Comparison of ENCODE assay signal across 26 cellular contexts in the genomic region with DNA sequence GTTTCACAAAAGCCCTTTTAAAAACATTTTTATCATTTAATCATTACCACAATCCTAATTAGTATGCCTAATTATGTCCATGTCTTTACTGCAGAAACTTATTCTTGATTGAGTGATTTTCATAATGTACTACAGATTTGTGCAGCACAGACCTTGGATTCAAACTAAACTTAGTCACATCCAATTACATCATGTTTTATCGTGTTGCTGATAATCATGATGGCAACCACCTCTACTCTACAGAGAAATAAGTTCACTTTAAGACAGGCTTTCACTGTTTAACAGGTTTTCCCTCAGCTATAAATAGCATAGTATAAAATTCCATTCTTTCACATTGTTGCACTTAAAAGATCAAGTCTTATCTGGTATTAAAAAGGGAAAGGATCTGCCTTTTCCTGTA.
DNase-seq lines count a peak whose midpoint lies in the region; ATAC-seq and TF ChIP-seq lines count a peak whose summit lies in the region.
"Had no signal": no experiment of that assay in that cellular context is flagged by ENCODE, and none has a peak within 500 bp of the region (broad histone marks: within the 10 kb centered on the region; RNA-seq: fewer than 3 reads in every experiment).

No MANE protein-coding gene starts in this region.

- H4K20me1 ChIP-seq in IMR-90 (ENCODE audit: insufficient read depth, low read length), result no peaks in the 10 kb centered on the region

- H3K79me1 ChIP-seq in IMR-90 (ENCODE audit: low read depth in 1 of 2, low read length in 2 of 2), result no peaks in the 10 kb centered on the region

- no peak overlapping the region for H3K14ac ChIP-seq in IMR-90 (replicated peaks; ENCODE audit: low read depth, low read length)

- no peak overlapping the region for H2AFZ ChIP-seq in IMR-90 (replicated peaks; ENCODE audit: low read length, poor library complexity)

- no peak for TF ChIP-seq RAD21 in IMR-90 (IDR thresholded peaks at IDR 0.05; ENCODE audit: low read length)

- no peak overlapping the region for H3K56ac ChIP-seq in IMR-90 (ENCODE audit: extremely low read depth, insufficient read depth, low read length)

- H2BK15ac ChIP-seq in IMR-90 (ENCODE audit: low read depth, low read length), result no peak overlapping the region

- no peak overlapping the region for H4K8ac ChIP-seq in IMR-90 (ENCODE audit: low read depth in 2 of 2, low read length in 2 of 2)

- no peak overlapping the region for H3K4me2 ChIP-seq in IMR-90 (ENCODE audit: low read depth, low read length)

- no CpG with 5 or more reads among the region's 1 CpG for WGBS in IMR-90 (ENCODE audit: extremely low coverage in 2 of 2, insufficient read length in 1 of 2), 2 experiments

- H2AK9ac ChIP-seq in IMR-90 (replicated peaks; ENCODE audit: low read depth, low read length, poor library complexity), result no peak overlapping the region

- intact Hi-C loops in IMR-90 (cut with micrococcal nuclease), result no loop called here

- TF ChIP-seq CTCF in IMR-90 (conservative IDR thresholded peaks at IDR 0.05; ENCODE audit: low read depth, low read length) (no peak), fibroblast of villous mesenchyme (IDR thresholded peaks at IDR 0.05; ENCODE audit: insufficient read depth, low read depth, low read length) (no peak), retinal pigment epithelial cell (conservative IDR thresholded peaks at IDR 0.05; ENCODE audit: low read depth, low read length) (no peak)

- no peak overlapping the region for H4K5ac ChIP-seq in IMR-90 (ENCODE audit: low read depth, low read length)

- no peaks in the 10 kb centered on the region for H3K9me3 ChIP-seq in IMR-90 (ENCODE audit: control insufficient read depth, insufficient read depth, low read length)
- no peaks in the 10 kb centered on the region for H3K9me3 ChIP-seq in effector memory CD4-positive, alpha-beta T cell (ENCODE audit: control insufficient read depth, low read length)
- H3K9me3 ChIP-seq: gastroesophageal sphincter, transverse colon had no signal

- H3K4me3 ChIP-seq in IMR-90 (ENCODE audit: insufficient read depth, low read depth, low read length) (no peak overlapping the region), fibroblast of villous mesenchyme (ENCODE audit: low read depth, low read length) (no peak overlapping the region), retinal pigment epithelial cell (ENCODE audit: low read length) (no peak overlapping the region)
- H3K4me3 ChIP-seq in effector memory CD4-positive, alpha-beta T cell (ENCODE audit: insufficient read depth, low read depth, low read length, poor library complexity, severe bottlenecking), result no peak overlapping the region
- H3K4me3 ChIP-seq: gastroesophageal sphincter, sigmoid colon, transverse colon had no signal

- no peak overlapping the region for H2AK5ac ChIP-seq in IMR-90 (ENCODE audit: low read depth, low read length)

- no peak overlapping the region for H3K18ac ChIP-seq in IMR-90 (ENCODE audit: low read depth, low read length)

- H3K27me3 ChIP-seq in IMR-90 (ENCODE audit: control insufficient read depth, insufficient read depth, low read length), result peaks cover under 1% of the 10 kb centered on the region; the same call in 1 of the 2 replicates
- H3K27me3 ChIP-seq in effector memory CD4-positive, alpha-beta T cell (replicated peaks; ENCODE audit: control insufficient read depth, insufficient read depth, low read length, poor library complexity, severe bottlenecking), result no peaks in the 10 kb centered on the region
- H3K27me3 ChIP-seq: gastroesophageal sphincter, sigmoid colon, transverse colon had no signal

- no peak for TF ChIP-seq POLR2A in IMR-90 (IDR thresholded peaks at IDR 0.05; ENCODE audit: low read depth, low read length)

- in situ Hi-C loops in IMR-90 (cut with MboI; ENCODE audit: low sequenced_read_pairs), result no loop called here

- H3K9me1 ChIP-seq in IMR-90 (ENCODE audit: insufficient read depth, low read length), result no peaks in the 10 kb centered on the region

- BruUV-seq in IMR-90 (replicated peaks; lab: Mats Ljungman, UMichigan), result no TSS peak

- CTCF ChIA-PET in IMR-90 (lab: Yijun Ruan, JAX), result no interaction called here

- POLR2A ChIA-PET in IMR-90 (lab: Charles Lee; ENCODE audit: unreplicated experiment), result no interaction called here

- H3K27ac ChIP-seq in IMR-90 (ENCODE audit: insufficient read depth, low read length), result no peak overlapping the region
- no peak overlapping the region for H3K27ac ChIP-seq in effector memory CD4-positive, alpha-beta T cell (ENCODE audit: insufficient read depth, low read length, poor library complexity, severe bottlenecking)
- H3K27ac ChIP-seq: gastroesophageal sphincter, sigmoid colon, transverse colon had no signal

- dilution Hi-C loops in IMR-90 (cut with HindIII; ENCODE audit: low sequenced_read_pairs, unreplicated experiment), result no loop called here

- H2BK20ac ChIP-seq in IMR-90 (ENCODE audit: low read depth, low read length), result no peak overlapping the region

- H3K36me3 ChIP-seq in IMR-90 (ENCODE audit: control insufficient read depth, insufficient read depth, low read length), result no peaks in the 10 kb centered on the region
- no peaks in the 10 kb centered on the region for H3K36me3 ChIP-seq in effector memory CD4-positive, alpha-beta T cell (ENCODE audit: control insufficient read depth, insufficient read depth, low read length)
- H3K36me3 ChIP-seq: gastroesophageal sphincter, sigmoid colon, transverse colon had no signal

- H4K91ac ChIP-seq in IMR-90 (ENCODE audit: insufficient read depth, low read depth, low read length), result no peak overlapping the region

- H3K9ac ChIP-seq in IMR-90 (ENCODE audit: low read depth, low read length), result no peak overlapping the region

- no peaks in the 10 kb centered on the region for H3K4me1 ChIP-seq in IMR-90 (ENCODE audit: control insufficient read depth, insufficient read depth, low read length)
- H3K4me1 ChIP-seq in effector memory CD4-positive, alpha-beta T cell (ENCODE audit: control insufficient read depth, insufficient read depth, low read length, poor library complexity, severe bottlenecking), result no peaks in the 10 kb centered on the region
- H3K4me1 ChIP-seq: transverse colon had no signal

- H2BK5ac ChIP-seq in IMR-90 (ENCODE audit: low read depth, low read length, poor library complexity, severe bottlenecking), result no peak overlapping the region

- H3K23ac ChIP-seq in IMR-90 (ENCODE audit: low read depth, low read length), result no peak overlapping the region

- H2BK120ac ChIP-seq in IMR-90 (ENCODE audit: low read depth, low read length), result no peak overlapping the region

- no peak for ATAC-seq in IMR-90 (ENCODE audit: low read depth)
- ATAC-seq in GM18868 (IDR thresholded peaks at IDR 0.05; ENCODE audit: unreplicated experiment), result no peak
- ATAC-seq: activated CD4-positive, alpha-beta T cell treated with anti-CD3 and anti-CD28 coated beads for 36 hours; activated CD8-positive, alpha-beta T cell treated with anti-CD3 and anti-CD28 coated beads, Interleukin-2, amount 10 ng/mL, durations not matched to agents 7 days and 5 days; effector memory CD8-positive, alpha-beta T cell; gastroesophageal sphincter; left colon; Panc1 had no signal

- no peak overlapping the region for H3K4ac ChIP-seq in IMR-90 (ENCODE audit: low read depth, low read length)

- DNase-seq in IMR-90, result peak; percentile 2
- peak; percentile 17 for DNase-seq in astrocyte of the hippocampus (ENCODE audit: low read depth, low spot score)
- DNase-seq in fibroblast of villous mesenchyme (ENCODE audit: low read depth), result peak; percentile 12
- DNase-seq in retinal pigment epithelial cell (ENCODE audit: low read depth), result peak; percentile 79
- DNase-seq in GF-D8 (lab: John Stamatoyannopoulos, UW), result no peak
- no peak for DNase-seq in effector memory CD4-positive, alpha-beta T cell
- DNase-seq: activated CD4-positive, alpha-beta T cell treated with anti-CD3 and anti-CD28 coated beads for 36 hours; activated CD8-positive, alpha-beta T cell treated with anti-CD3 and anti-CD28 coated beads, Interleukin-2, amount 10 ng/mL, durations not matched to agents 7 days and 5 days; activated naive CD4-positive, alpha-beta T cell treated with anti-CD3 and anti-CD28 coated beads, Interleukin-2, amount 10 ng/mL, durations not matched to agents 7 days and 5 days; amygdala; cortex of kidney; DMS153; effector memory CD8-positive, alpha-beta T cell; left colon; NCI-H1092; NCI-H1694; NCI-H446; NCI-H748 treated with DMSO at 0.1 percent for 48 hours; posterior cingulate gyrus; Right ventricle myocardium superior; sigmoid colon; stimulated activated CD4-positive, alpha-beta T cell treated with anti-CD3 and anti-CD28 coated beads, Interleukin-4, amount 100 ng/mL, for 4 hours; transverse colon had no signal

TF ChIP-seq in IMR-90, 13 proteins besides CTCF, POLR2A, EP300 and RAD21 (continues in another document):
- TF ChIP-seq SMC3 (IDR thresholded peaks at IDR 0.05; ENCODE audit: low read depth, low read length), result no peak
- TF ChIP-seq, protein P1, sequence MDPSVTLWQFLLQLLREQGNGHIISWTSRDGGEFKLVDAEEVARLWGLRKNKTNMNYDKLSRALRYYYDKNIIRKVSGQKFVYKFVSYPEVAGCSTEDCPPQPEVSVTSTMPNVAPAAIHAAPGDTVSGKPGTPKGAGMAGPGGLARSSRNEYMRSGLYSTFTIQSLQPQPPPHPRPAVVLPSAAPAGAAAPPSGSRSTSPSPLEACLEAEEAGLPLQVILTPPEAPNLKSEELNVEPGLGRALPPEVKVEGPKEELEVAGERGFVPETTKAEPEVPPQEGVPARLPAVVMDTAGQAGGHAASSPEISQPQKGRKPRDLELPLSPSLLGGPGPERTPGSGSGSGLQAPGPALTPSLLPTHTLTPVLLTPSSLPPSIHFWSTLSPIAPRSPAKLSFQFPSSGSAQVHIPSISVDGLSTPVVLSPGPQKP (IDR thresholded peaks at IDR 0.05; ENCODE audit: borderline replicate concordance, low read depth, low read length), result no peak
- TF ChIP-seq MXI1 (IDR thresholded peaks at IDR 0.05; ENCODE audit: borderline replicate concordance, low read depth, low read length), result no peak
- no peak for TF ChIP-seq FOS (IDR thresholded peaks at IDR 0.05; ENCODE audit: low read depth, low read length)
- TF ChIP-seq CEBPB (IDR thresholded peaks at IDR 0.05; ENCODE audit: low read depth, low read length), result no peak
- no peak for TF ChIP-seq RCOR1 (IDR thresholded peaks at IDR 0.05; ENCODE audit: insufficient replicate concordance, low read length)
- TF ChIP-seq MAZ (IDR thresholded peaks at IDR 0.05; ENCODE audit: borderline replicate concordance, low read depth, low read length), result no peak
- no peak for TF ChIP-seq RFX5 (IDR thresholded peaks at IDR 0.05; ENCODE audit: low read depth, low read length)
- TF ChIP-seq CHD1 (IDR thresholded peaks at IDR 0.05; ENCODE audit: low read depth, low read length), result no peak
- no peak for TF ChIP-seq MAFK (IDR thresholded peaks at IDR 0.05; ENCODE audit: low read depth, low read length)
- TF ChIP-seq BHLHE40 (IDR thresholded peaks at IDR 0.05; ENCODE audit: low read depth, low read length), result no peak

Comparison
In these comparisons a context has a peak if more than half of its experiments do, and no peak if none do; other contexts are left out.
1. DNase-seq: peak in IMR-90 (single experiment), astrocyte of the hippocampus (single experiment), fibroblast of villous mesenchyme (single experiment) and retinal pigment epithelial cell (single experiment); none in GF-D8 (single experiment) and effector memory CD4-positive, alpha-beta T cell (0 of 3).